10 cellular contexts compared by ENCODE assay signal in genomic region chr9:16676547-16676946, GRCh38.
"Had no signal": no experiment of that assay in that cellular context is flagged by ENCODE, and none has a peak within 500 bp of the region (broad histone marks: within the 10 kb centered on the region; RNA-seq: fewer than 3 reads in every experiment).

No MANE protein-coding gene starts in this region.

- H3K4me3 ChIP-seq: GM23338, K562 had no signal

- DNase-seq: H9, HCEC 1CT, HFFc6, IMR-90, KG1 had no signal

- ATAC-seq: GM23338, K562 had no signal

- FAIRE-seq: H1, H54, HTR-8/SVneo, K562 had no signal
